ENCODE assay signal across 25 cellular contexts in the genomic region with DNA sequence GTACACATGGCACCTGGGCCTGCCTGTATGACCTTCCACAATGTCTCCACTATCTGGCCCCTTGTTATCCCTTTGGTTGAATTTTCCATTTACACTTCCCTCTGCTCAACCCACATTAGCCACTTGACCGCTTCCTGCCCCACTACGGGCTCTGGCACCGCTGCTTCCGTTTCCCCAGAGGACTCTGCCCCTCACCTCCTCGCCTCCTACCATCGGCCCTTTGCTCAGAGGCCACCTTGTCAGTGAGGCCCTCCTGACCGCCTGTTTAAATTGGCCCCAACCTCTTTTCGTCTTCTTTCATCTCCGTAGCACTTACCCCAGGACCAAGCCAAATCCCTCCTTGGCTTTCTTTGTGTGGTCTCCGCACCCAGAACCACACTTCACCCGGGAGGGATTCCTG. TPM values are rescaled to one million over a fixed set of nuclear protein-coding genes. Genes with fewer than 3 reads are reported as not detected.
"Had no signal": no experiment of that assay in that cellular context is flagged by ENCODE, and none has a peak within 500 bp of the region (broad histone marks: within the 10 kb centered on the region; RNA-seq: fewer than 3 reads in every experiment).

No MANE protein-coding gene starts in this region.

- DNase-seq: activated B cell treated with CpG ODN at 0.5 μM for 24 hours; activated CD4-positive, alpha-beta memory T cell treated with anti-CD3 and anti-CD28 coated beads for 36 hours; activated CD4-positive, alpha-beta T cell treated with anti-CD3 and anti-CD28 coated beads for 1 hour; activated CD4-positive, alpha-beta T cell treated with anti-CD3 and anti-CD28 coated beads, Interleukin-2, amount 10 ng/mL, durations not matched to agents 7 days and 5 days; activated CD8-positive, alpha-beta memory T cell treated with anti-CD3 and anti-CD28 coated beads for 24 hours; activated gamma-delta T cell treated with Interleukin-2 at 50 U/mL for 16 hours; activated naive CD4-positive, alpha-beta T cell treated with anti-CD3 and anti-CD28 coated beads, Interleukin-2, amount 10 ng/mL, durations not matched to agents 7 days and 5 days; activated naive CD8-positive, alpha-beta T cell treated with anti-CD3 and anti-CD28 coated beads for 36 hours; activated T-cell treated with anti-CD3 and anti-CD28 coated beads, Interleukin-2, amount 50 U/mL, for 72 hours; NCI-H1436; NCI-H1694 treated with DMSO at 0.1 percent for 48 hours; NCI-H2081; SHP77; SW 1271 had no signal

- H3K4me1 ChIP-seq: breast epithelium, SJSA1 had no signal

- H3K36me3 ChIP-seq: breast epithelium, Peyer's patch, SJSA1 had no signal

- H3K27ac ChIP-seq: breast epithelium, KMS-11, Peyer's patch, RWPE1, SJSA1 had no signal

- H3K36me3 Mint-ChIP-seq: activated CD4-positive, alpha-beta memory T cell treated with anti-CD3 and anti-CD28 coated beads for 36 hours; activated naive CD4-positive, alpha-beta T cell treated with anti-CD3 and anti-CD28 coated beads, Interleukin-2, amount 10 ng/mL, durations not matched to agents 7 days and 5 days; activated naive CD8-positive, alpha-beta T cell treated with anti-CD3 and anti-CD28 coated beads for 36 hours had no signal

- H3K4me2 ChIP-seq: KMS-11 had no signal

- H3K27me3 ChIP-seq: Peyer's patch had no signal

- H3K27ac Mint-ChIP-seq: activated B cell treated with CpG ODN at 0.5 μM for 24 hours; activated CD4-positive, alpha-beta memory T cell treated with anti-CD3 and anti-CD28 coated beads for 36 hours; activated CD4-positive, alpha-beta T cell treated with anti-CD3 and anti-CD28 coated beads, Interleukin-2, amount 10 ng/mL, durations not matched to agents 7 days and 5 days; activated naive CD4-positive, alpha-beta T cell treated with anti-CD3 and anti-CD28 coated beads, Interleukin-2, amount 10 ng/mL, durations not matched to agents 7 days and 5 days; activated naive CD8-positive, alpha-beta T cell treated with anti-CD3 and anti-CD28 coated beads for 36 hours; activated T-cell treated with anti-CD3 and anti-CD28 coated beads, Interleukin-2, amount 50 U/mL, for 72 hours; activated T-helper 2 cell treated with anti-CD3 and anti-CD28 coated beads, Interferon-gamma antibody, Interleukin-2, Interleukin-4, amounts not matched to agents 10 μg/mL and 5 μg/mL and 100 μg/mL, durations not matched to agents 14 hours and 24 hours and 36 hours; T-helper 2 cell treated with Interferon-gamma antibody and Interleukin-4, amounts not matched to agents 5 μg/mL and 100 μg/mL, for 36 hours had no signal

- H3K4me3 ChIP-seq: breast epithelium, Peyer's patch, SJSA1 had no signal

- H3K4me1 Mint-ChIP-seq: activated B cell treated with CpG ODN at 0.5 μM for 24 hours; activated CD4-positive, alpha-beta T cell treated with anti-CD3 and anti-CD28 coated beads, Interleukin-2, amount 10 ng/mL, durations not matched to agents 7 days and 5 days; activated naive CD4-positive, alpha-beta T cell treated with anti-CD3 and anti-CD28 coated beads, Interleukin-2, amount 10 ng/mL, durations not matched to agents 7 days and 5 days; activated naive CD8-positive, alpha-beta T cell treated with anti-CD3 and anti-CD28 coated beads for 36 hours had no signal

- H3K9me3 Mint-ChIP-seq: activated B cell treated with CpG ODN at 0.5 μM for 24 hours; activated CD4-positive, alpha-beta memory T cell treated with anti-CD3 and anti-CD28 coated beads for 36 hours; activated CD4-positive, alpha-beta T cell treated with anti-CD3 and anti-CD28 coated beads, Interleukin-2, amount 10 ng/mL, durations not matched to agents 7 days and 5 days; activated naive CD4-positive, alpha-beta T cell treated with anti-CD3 and anti-CD28 coated beads, Interleukin-2, amount 10 ng/mL, durations not matched to agents 7 days and 5 days; activated naive CD8-positive, alpha-beta T cell treated with anti-CD3 and anti-CD28 coated beads for 36 hours; activated T-cell treated with anti-CD3 and anti-CD28 coated beads, Interleukin-2, amount 50 U/mL, for 72 hours; activated T-helper 2 cell treated with anti-CD3 and anti-CD28 coated beads, Interferon-gamma antibody, Interleukin-2, Interleukin-4, amounts not matched to agents 10 μg/mL and 5 μg/mL and 100 μg/mL, durations not matched to agents 14 hours and 24 hours and 36 hours; T-helper 2 cell treated with Interferon-gamma antibody and Interleukin-4, amounts not matched to agents 5 μg/mL and 100 μg/mL, for 36 hours had no signal

- H3K9ac ChIP-seq: KMS-11 had no signal

- H3K4me3 Mint-ChIP-seq: activated B cell treated with CpG ODN at 0.5 μM for 24 hours; activated CD4-positive, alpha-beta memory T cell treated with anti-CD3 and anti-CD28 coated beads for 36 hours; activated CD4-positive, alpha-beta T cell treated with anti-CD3 and anti-CD28 coated beads, Interleukin-2, amount 10 ng/mL, durations not matched to agents 7 days and 5 days; activated naive CD4-positive, alpha-beta T cell treated with anti-CD3 and anti-CD28 coated beads, Interleukin-2, amount 10 ng/mL, durations not matched to agents 7 days and 5 days; activated naive CD8-positive, alpha-beta T cell treated with anti-CD3 and anti-CD28 coated beads for 36 hours; activated T-cell treated with anti-CD3 and anti-CD28 coated beads, Interleukin-2, amount 50 U/mL, for 72 hours; T-helper 2 cell treated with Interferon-gamma antibody and Interleukin-4, amounts not matched to agents 5 μg/mL and 100 μg/mL, for 36 hours had no signal

- H3K9me3 ChIP-seq: breast epithelium, Peyer's patch, SJSA1 had no signal

- ATAC-seq: activated T-cell treated with anti-CD3 and anti-CD28 coated beads, Interleukin-2, amount 50 U/mL, for 72 hours; HepG2; SK-N-SH treated with all-trans-retinoic acid at 6 μM for 48 hours had no signal

RNA-seq across cellular contexts. Expression of a gene that starts 47.4 kb away (rescaled TPM):
- total RNA-seq: activated B cell treated with CpG ODN at 0.5 μM for 24 hours; activated CD4-positive, alpha-beta memory T cell treated with anti-CD3 and anti-CD28 coated beads for 36 hours; activated CD4-positive, alpha-beta T cell treated with anti-CD3 and anti-CD28 coated beads, Interleukin-2, amount 10 ng/mL, durations not matched to agents 7 days and 5 days; activated naive CD8-positive, alpha-beta T cell treated with anti-CD3 and anti-CD28 coated beads for 36 hours; activated T-helper 2 cell treated with anti-CD3 and anti-CD28 coated beads, Interferon-gamma antibody, Interleukin-2, Interleukin-4, amounts not matched to agents 10 μg/mL and 5 μg/mL and 100 μg/mL, durations not matched to agents 14 hours and 24 hours and 36 hours; breast epithelium; HepG2; MCF 10A; Peyer's patch; SJSA1; T-helper 1 cell treated with Interleukin-12 subunit alpha and Interleukin-12 subunit beta and Interleukin-4 antibody, amounts not matched to agents 30 ng/mL and 1 ng/mL, for 36 hours had no signal
